Comparison of ENCODE assay signal across 8 cellular contexts in the genomic region with DNA sequence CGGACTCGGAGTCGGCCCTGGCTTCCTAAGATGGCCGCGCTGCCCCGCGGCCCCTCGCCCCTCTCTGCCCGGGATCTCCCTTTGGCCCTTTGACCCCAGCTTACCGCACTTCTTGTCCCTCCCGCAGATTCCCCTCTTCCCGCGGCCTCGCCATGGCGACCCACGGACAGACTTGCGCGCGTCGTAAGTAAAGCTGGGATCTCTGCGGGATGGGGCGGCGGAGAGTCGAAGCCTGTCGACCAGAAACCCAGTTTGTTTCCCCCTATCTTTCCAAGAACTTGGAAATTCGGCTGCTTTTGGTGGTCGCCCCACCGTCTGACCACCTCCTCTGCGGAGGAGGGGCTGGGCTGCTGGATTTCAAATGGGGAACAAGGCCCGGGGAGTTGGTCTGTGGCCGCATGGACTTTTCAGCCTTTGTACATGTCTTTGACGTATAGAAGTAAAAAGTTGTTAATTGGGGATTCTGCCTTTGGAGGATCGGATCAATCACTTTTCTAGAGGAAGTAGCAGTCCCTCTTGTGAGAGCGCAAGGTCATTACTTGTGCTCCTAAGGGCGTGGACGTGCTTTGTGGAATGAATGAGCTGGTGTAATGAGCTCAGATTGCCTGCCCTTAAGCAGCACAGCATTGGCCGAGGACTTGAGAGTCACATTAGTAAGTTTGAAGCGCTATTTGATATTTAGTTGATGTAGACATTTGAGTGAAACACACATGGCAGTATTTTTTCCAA. TPM values are rescaled to one million over a fixed set of nuclear protein-coding genes. Genes with fewer than 3 reads are reported as not detected.
DNase-seq lines count a peak whose midpoint lies in the region; TF ChIP-seq lines count a peak whose summit lies in the region.

No MANE protein-coding gene starts in this region.

- H2BK5ac ChIP-seq in trophoblast cell (ENCODE audit: low read depth, low read length, poor library complexity), result peak overlapping the region; percentile 99

- H3K27ac Mint-ChIP-seq in activated T-helper 1 cell treated with anti-CD3 and anti-CD28 coated beads, Interleukin-12 subunit alpha, Interleukin-12 subunit beta, Interleukin-2, Interleukin-4 antibody, amounts not matched to agents 30 ng/mL and 10 ng/mL and 1 ng/mL, durations not matched to agents 14 hours and 24 hours and 36 hours, result peak overlapping the region; percentile 98

- peak overlapping the region; percentile 96 for H3K27ac ChIP-seq in trophoblast cell (ENCODE audit: low read depth, low read length)

- peaks cover 34% of the 10 kb centered on the region for H3K4me1 Mint-ChIP-seq in activated T-helper 1 cell treated with anti-CD3 and anti-CD28 coated beads, Interleukin-12 subunit alpha, Interleukin-12 subunit beta, Interleukin-2, Interleukin-4 antibody, amounts not matched to agents 30 ng/mL and 10 ng/mL and 1 ng/mL, durations not matched to agents 14 hours and 24 hours and 36 hours (ENCODE audit: low read depth)

- H3K79me2 ChIP-seq in trophoblast cell (ENCODE audit: control insufficient read depth, insufficient read depth, low read length, poor library complexity), result peaks cover 18% of the 10 kb centered on the region

- peak overlapping the region; percentile 95 for H4K8ac ChIP-seq in trophoblast cell (ENCODE audit: low read depth, low read length)

- H3K79me1 ChIP-seq in trophoblast cell (ENCODE audit: low read length), result peaks cover 15% of the 10 kb centered on the region

- peak overlapping the region; percentile 82 for H2AFZ ChIP-seq in trophoblast cell (ENCODE audit: insufficient read depth, low read length, poor library complexity)

- H4K12ac ChIP-seq in trophoblast cell (ENCODE audit: low read depth, low read length), result peak overlapping the region; percentile 87

- TF ChIP-seq CTCF in LNCaP clone FGC (IDR thresholded peaks at IDR 0.05; ENCODE audit: control insufficient read depth, extremely low read depth, insufficient read depth), result no peak

- no peaks in the 10 kb centered on the region for H3K27me3 Mint-ChIP-seq in activated T-helper 1 cell treated with anti-CD3 and anti-CD28 coated beads, Interleukin-12 subunit alpha, Interleukin-12 subunit beta, Interleukin-2, Interleukin-4 antibody, amounts not matched to agents 30 ng/mL and 10 ng/mL and 1 ng/mL, durations not matched to agents 14 hours and 24 hours and 36 hours (ENCODE audit: insufficient read depth)

- peak overlapping the region; percentile 92 for H3K4me3 Mint-ChIP-seq in activated T-helper 1 cell treated with anti-CD3 and anti-CD28 coated beads, Interleukin-12 subunit alpha, Interleukin-12 subunit beta, Interleukin-2, Interleukin-4 antibody, amounts not matched to agents 30 ng/mL and 10 ng/mL and 1 ng/mL, durations not matched to agents 14 hours and 24 hours and 36 hours

- DNase-seq in NCI-H82 (lab: John Stamatoyannopoulos, UW) (peak; percentile 58), NCI-H82 treated with DMSO at 0.1 percent for 48 hours (lab: John Stamatoyannopoulos, UW; ENCODE audit: unreplicated experiment) (no peak), LNCaP clone FGC (ENCODE audit: low read depth) (no peak), foreskin melanocyte (peak; percentile 25), trophoblast cell (peak; percentile 38 to 60), cerebellar nuclear complex (lab: John Stamatoyannopoulos, UW) (no peak), NCI-H2196 treated with DMSO at 0.1 percent for 48 hours (lab: John Stamatoyannopoulos, UW; ENCODE audit: unreplicated experiment) (no peak)
- DNase-seq in activated T-helper 1 cell treated with anti-CD3 and anti-CD28 coated beads, Interleukin-12 subunit alpha, Interleukin-12 subunit beta, Interleukin-2, Interleukin-4 antibody, amounts not matched to agents 30 ng/mL and 10 ng/mL and 1 ng/mL, durations not matched to agents 14 hours and 24 hours and 36 hours (ENCODE audit: low spot score), result no peak

- H3K18ac ChIP-seq in trophoblast cell (ENCODE audit: low read length), result peak overlapping the region; percentile 90

- H2AK5ac ChIP-seq in trophoblast cell (ENCODE audit: low read length), result peak overlapping the region; percentile 58

- peaks cover 21 to 22% of the 10 kb centered on the region in 2 experiments for H3K36me3 ChIP-seq in trophoblast cell (ENCODE audit: control insufficient read depth in 1 of 2, insufficient read depth in 2 of 2, low read length in 2 of 2)

- WGBS in trophoblast cell (ENCODE audit: extremely low coverage, insufficient coverage, insufficient read length), result no CpG with 5 or more reads among the region's 38 CpGs

- peak overlapping the region; percentile 63 for H3K4me2 ChIP-seq in trophoblast cell (ENCODE audit: low read length)

- H3K9ac ChIP-seq in trophoblast cell (ENCODE audit: low read length), result peak overlapping the region; percentile 99

- intact Hi-C loops in activated T-helper 1 cell treated with anti-CD3 and anti-CD28 coated beads, Interleukin-12 subunit alpha, Interleukin-12 subunit beta, Interleukin-2, Interleukin-4 antibody, amounts not matched to agents 30 ng/mL and 10 ng/mL and 1 ng/mL, durations not matched to agents 14 hours and 24 hours and 36 hours (cut with micrococcal nuclease), result no loop called here

- H2BK120ac ChIP-seq in trophoblast cell (ENCODE audit: insufficient read depth, low read length, poor library complexity), result peak overlapping the region; percentile 86

- H2BK12ac ChIP-seq in trophoblast cell (ENCODE audit: low read length), result no peak overlapping the region

- no peak overlapping the region for H3K23ac ChIP-seq in trophoblast cell (ENCODE audit: low read length)

- peaks cover 30% of the 10 kb centered on the region for H3K36me3 Mint-ChIP-seq in activated T-helper 1 cell treated with anti-CD3 and anti-CD28 coated beads, Interleukin-12 subunit alpha, Interleukin-12 subunit beta, Interleukin-2, Interleukin-4 antibody, amounts not matched to agents 30 ng/mL and 10 ng/mL and 1 ng/mL, durations not matched to agents 14 hours and 24 hours and 36 hours (ENCODE audit: low read depth)

- peak overlapping the region; percentile 97 for H3K14ac ChIP-seq in trophoblast cell (ENCODE audit: low read length)

- peak overlapping the region; percentile 97 for H4K91ac ChIP-seq in trophoblast cell (ENCODE audit: low read depth, low read length)

- no peaks in the 10 kb centered on the region for H3K27me3 ChIP-seq in trophoblast cell (ENCODE audit: insufficient read depth, low read length)

- H3K9me3 ChIP-seq in trophoblast cell (ENCODE audit: insufficient read depth, low read depth, low read length), result no peaks in the 10 kb centered on the region

- no peaks in the 10 kb centered on the region for H3K9me3 Mint-ChIP-seq in activated T-helper 1 cell treated with anti-CD3 and anti-CD28 coated beads, Interleukin-12 subunit alpha, Interleukin-12 subunit beta, Interleukin-2, Interleukin-4 antibody, amounts not matched to agents 30 ng/mL and 10 ng/mL and 1 ng/mL, durations not matched to agents 14 hours and 24 hours and 36 hours

- peak overlapping the region; percentile 88 for H3K4me3 ChIP-seq in LNCaP clone FGC (ENCODE audit: low read depth, low read length)
- peak overlapping the region; percentile 97 for H3K4me3 ChIP-seq in trophoblast cell (ENCODE audit: low read depth, low read length)

- H3K4ac ChIP-seq in trophoblast cell (ENCODE audit: low read depth, low read length), result peak overlapping the region; percentile 89

- H3K4me1 ChIP-seq in trophoblast cell (ENCODE audit: control insufficient read depth in 1 of 2, insufficient read depth in 2 of 2, low read length in 2 of 2), result peaks cover 5 to 11% of the 10 kb centered on the region in 2 experiments

RNA-seq across cellular contexts. Expression of a gene that starts 0.6 kb away (rescaled TPM):
- 220 and 224 TPM in 2 replicates for total RNA-seq in activated T-helper 1 cell treated with anti-CD3 and anti-CD28 coated beads, Interleukin-12 subunit alpha, Interleukin-12 subunit beta, Interleukin-2, Interleukin-4 antibody, amounts not matched to agents 30 ng/mL and 10 ng/mL and 1 ng/mL, durations not matched to agents 14 hours and 24 hours and 36 hours
- 201 and 203 TPM in 2 replicates for polyA plus RNA-seq in trophoblast cell (2013)

RNA-seq across cellular contexts. Expression of a gene that starts 24.6 kb away (rescaled TPM):
- total RNA-seq in activated T-helper 1 cell treated with anti-CD3 and anti-CD28 coated beads, Interleukin-12 subunit alpha, Interleukin-12 subunit beta, Interleukin-2, Interleukin-4 antibody, amounts not matched to agents 30 ng/mL and 10 ng/mL and 1 ng/mL, durations not matched to agents 14 hours and 24 hours and 36 hours, result 36.4 and 36.9 TPM in 2 replicates
- polyA plus RNA-seq in trophoblast cell (2013), result 13.7 and 13.9 TPM in 2 replicates

Comparison
In these comparisons a context has a peak if more than half of its experiments do, and no peak if none do; other contexts are left out.
1. DNase-seq: peak in NCI-H82 (single experiment), foreskin melanocyte (single experiment) and trophoblast cell (2 of 2); none in NCI-H82 treated with DMSO at 0.1 percent for 48 hours (single experiment), LNCaP clone FGC (single experiment), activated T-helper 1 cell treated with anti-CD3 and anti-CD28 coated beads, Interleukin-12 subunit alpha, Interleukin-12 subunit beta, Interleukin-2, Interleukin-4 antibody, amounts not matched to agents 30 ng/mL and 10 ng/mL and 1 ng/mL, durations not matched to agents 14 hours and 24 hours and 36 hours (single experiment), cerebellar nuclear complex (0 of 2) and NCI-H2196 treated with DMSO at 0.1 percent for 48 hours (single experiment).